Comparison of ENCODE assay signal across 1 cellular context in the genomic region with DNA sequence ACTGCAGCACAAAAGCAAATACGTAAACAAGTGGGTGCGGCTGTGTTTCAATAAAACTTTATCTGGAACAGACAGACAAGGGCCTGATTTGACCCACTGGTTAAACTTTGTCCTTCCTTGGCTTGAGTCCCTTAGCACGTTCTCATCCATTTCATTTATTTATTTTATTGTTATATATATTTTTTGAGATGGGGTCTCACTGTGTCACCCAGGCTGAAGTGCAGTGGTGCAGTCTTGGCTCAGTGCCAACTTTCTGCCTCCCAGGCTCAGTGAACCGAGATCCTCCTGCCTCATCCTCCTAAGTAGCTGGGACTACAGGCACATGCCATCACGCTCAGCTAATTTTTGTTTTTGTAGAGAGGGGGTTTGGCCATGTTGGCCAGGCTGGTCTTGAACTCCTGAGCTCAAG.
TF ChIP-seq lines count a peak whose summit lies in the region.

No MANE protein-coding gene starts in this region.

TF ChIP-seq in GM12878, 131 proteins besides CTCF, POLR2A, EP300 and RAD21:
- TF ChIP-seq, protein P1, sequence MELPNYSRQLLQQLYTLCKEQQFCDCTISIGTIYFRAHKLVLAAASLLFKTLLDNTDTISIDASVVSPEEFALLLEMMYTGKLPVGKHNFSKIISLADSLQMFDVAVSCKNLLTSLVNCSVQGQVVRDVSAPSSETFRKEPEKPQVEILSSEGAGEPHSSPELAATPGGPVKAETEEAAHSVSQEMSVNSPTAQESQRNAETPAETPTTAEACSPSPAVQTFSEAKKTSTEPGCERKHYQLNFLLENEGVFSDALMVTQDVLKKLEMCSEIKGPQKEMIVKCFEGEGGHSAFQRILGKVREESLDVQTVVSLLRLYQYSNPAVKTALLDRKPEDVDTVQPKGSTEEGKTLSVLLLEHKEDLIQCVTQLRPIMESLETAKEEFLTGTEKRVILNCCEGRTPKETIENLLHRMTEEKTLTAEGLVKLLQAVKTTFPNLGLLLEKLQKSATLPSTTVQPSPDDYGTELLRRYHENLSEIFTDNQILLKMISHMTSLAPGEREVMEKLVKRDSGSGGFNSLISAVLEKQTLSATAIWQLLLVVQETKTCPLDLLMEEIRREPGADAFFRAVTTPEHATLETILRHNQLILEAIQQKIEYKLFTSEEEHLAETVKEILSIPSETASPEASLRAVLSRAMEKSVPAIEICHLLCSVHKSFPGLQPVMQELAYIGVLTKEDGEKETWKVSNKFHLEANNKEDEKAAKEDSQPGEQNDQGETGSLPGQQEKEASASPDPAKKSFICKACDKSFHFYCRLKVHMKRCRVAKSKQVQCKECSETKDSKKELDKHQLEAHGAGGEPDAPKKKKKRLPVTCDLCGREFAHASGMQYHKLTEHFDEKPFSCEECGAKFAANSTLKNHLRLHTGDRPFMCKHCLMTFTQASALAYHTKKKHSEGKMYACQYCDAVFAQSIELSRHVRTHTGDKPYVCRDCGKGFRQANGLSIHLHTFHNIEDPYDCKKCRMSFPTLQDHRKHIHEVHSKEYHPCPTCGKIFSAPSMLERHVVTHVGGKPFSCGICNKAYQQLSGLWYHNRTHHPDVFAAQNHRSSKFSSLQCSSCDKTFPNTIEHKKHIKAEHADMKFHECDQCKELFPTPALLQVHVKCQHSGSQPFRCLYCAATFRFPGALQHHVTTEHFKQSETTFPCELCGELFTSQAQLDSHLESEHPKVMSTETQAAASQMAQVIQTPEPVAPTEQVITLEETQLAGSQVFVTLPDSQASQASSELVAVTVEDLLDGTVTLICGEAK (IDR thresholded peaks at IDR 0.05; ENCODE audit: borderline replicate concordance), result peak; percentile 46
- TF ChIP-seq SMARCA5 (IDR thresholded peaks at IDR 0.05), result no peak
- TF ChIP-seq NFXL1 (IDR thresholded peaks at IDR 0.05; ENCODE audit: borderline replicate concordance), result no peak
- no peak for TF ChIP-seq KDM1A (IDR thresholded peaks at IDR 0.05; ENCODE audit: borderline replicate concordance)
- no peak for TF ChIP-seq MEF2B (IDR thresholded peaks at IDR 0.05; ENCODE audit: partially characterized antibody, poor library complexity, severe bottlenecking)
